12 cellular contexts compared by ENCODE assay signal in genomic region chr13:21039097-21039800, GRCh38. TPM values are rescaled to one million over a fixed set of nuclear protein-coding genes. Genes with fewer than 3 reads are reported as not detected.
A peak's percentile ranks its signal among the peaks of the same experiment; 100 is the strongest.
DNase-seq lines count a peak whose midpoint lies in the region; ATAC-seq and TF ChIP-seq lines count a peak whose summit lies in the region.
"Had no signal": no experiment of that assay in that cellular context is flagged by ENCODE, and none has a peak within 500 bp of the region (broad histone marks: within the 10 kb centered on the region; RNA-seq: fewer than 3 reads in every experiment).

No MANE protein-coding gene starts in this region.

- H4K20me1 ChIP-seq in SK-N-SH (ENCODE audit: insufficient read depth) (peaks cover 93% of the 10 kb centered on the region), OCI-LY3 (ENCODE audit: insufficient read depth, low read length) (no peaks in the 10 kb centered on the region)

- peaks cover 18% of the 10 kb centered on the region for H3F3A ChIP-seq in SK-N-SH (replicated peaks; ENCODE audit: insufficient read depth)

- no peaks in the 10 kb centered on the region for H3K9me2 ChIP-seq in SK-N-SH

- intact Hi-C loops in gastrocnemius medialis (cut with DNase I; ENCODE audit: low total_unique reads), result no loop called here

- H2AFZ ChIP-seq in SK-N-SH (ENCODE audit: low read depth) (no peak overlapping the region), OCI-LY3 (ENCODE audit: low read depth, low read length) (no peak overlapping the region)

- H3K4me3 ChIP-seq in SK-N-SH (ENCODE audit: low read depth in 2 of 2, low read length in 1 of 2) (no peak overlapping the region), OCI-LY3 (ENCODE audit: low read length) (0 out of 2 replicates have a peak overlapping the region, but pooled peaks have one; percentile 3), gastrocnemius medialis (no peak overlapping the region)
- H3K4me3 ChIP-seq: pancreas had no signal

- H3K79me2 ChIP-seq in SK-N-SH (ENCODE audit: insufficient read depth) (peaks cover 100% of the 10 kb centered on the region), OCI-LY3 (ENCODE audit: low read length) (no peaks in the 10 kb centered on the region)

- CTCF ChIA-PET in SK-N-SH (lab: Yijun Ruan, JAX), result no interaction called here

- POLR2A ChIA-PET in SK-N-SH (lab: Yijun Ruan, JAX), result no interaction called here

- H3K27ac ChIP-seq in SK-N-SH (ENCODE audit: low read depth in 2 of 2, low read length in 1 of 2) (peak overlapping the region in 1 of 2 experiments; percentile 49; a peak in 2 of 4 replicates), OCI-LY3 (ENCODE audit: low read length) (no peak overlapping the region), gastrocnemius medialis (peak overlapping the region in 3 of 4 donors; percentile 13 to 54 (median 21))

- H3K36me3 ChIP-seq in SK-N-SH (replicated peaks in 1 of 2; ENCODE audit: control insufficient read depth in 1 of 2, insufficient read depth in 2 of 2, low read length in 1 of 2) (peaks cover 0 to 10% of the 10 kb centered on the region in 2 experiments), OCI-LY3 (replicated peaks; ENCODE audit: low read depth, low read length) (no peaks in the 10 kb centered on the region), gastrocnemius medialis (no peaks in the 10 kb centered on the region)
- H3K36me3 ChIP-seq: pancreas had no signal

- H3K9me3 ChIP-seq in SK-N-SH (no peaks in the 10 kb centered on the region), OCI-LY3 (ENCODE audit: insufficient read depth, low read length) (no peaks in the 10 kb centered on the region), gastrocnemius medialis (no peaks in the 10 kb centered on the region)
- H3K9me3 ChIP-seq: pancreas had no signal

- DNase-seq in SK-N-SH (no peak), dermis blood vessel endothelial cell (peak; percentile 60), gastrocnemius medialis (no peak), superior temporal gyrus (ENCODE audit: extremely low spot score) (no peak), DMS153 treated with DMSO at 0.1 percent for 48 hours (lab: John Stamatoyannopoulos, UW; ENCODE audit: unreplicated experiment) (no peak)
- DNase-seq: 8988T; DMS79 treated with DMSO at 0.1 percent for 48 hours; pancreas; stimulated activated CD4-positive, alpha-beta T cell treated with anti-CD3 and anti-CD28 coated beads, Interleukin-4, amount 100 ng/mL, for 1 hour had no signal

- in situ Hi-C loops in gastrocnemius medialis (cut with MboI; ENCODE audit: low sequenced_read_pairs in 4 of 4), result no loop called here

- H3K4me1 ChIP-seq in SK-N-SH (ENCODE audit: control insufficient read depth in 1 of 2, insufficient read depth in 2 of 2, low read depth in 1 of 2, low read length in 1 of 2) (peaks cover 0 to 37% of the 10 kb centered on the region in 2 experiments; a peak in 3 of 4 replicates), OCI-LY3 (ENCODE audit: low read length) (peaks cover 17% of the 10 kb centered on the region), gastrocnemius medialis (peaks cover 54 to 68% of the 10 kb centered on the region in 2 donors)

- TF ChIP-seq POLR2A in gastrocnemius medialis (IDR thresholded peaks at IDR 0.05), result no peak

- no peak for TF ChIP-seq CTCF in SK-N-SH (IDR thresholded peaks at IDR 0.05)
- no peak for TF ChIP-seq CTCF in OCI-LY3 (IDR thresholded peaks at IDR 0.05; ENCODE audit: low read depth, low read length)
- no peak for TF ChIP-seq CTCF in gastrocnemius medialis (IDR thresholded peaks at IDR 0.05 in 4 of 5, conservative IDR thresholded peaks at IDR 0.05 in 1 of 5)

- TF ChIP-seq RAD21 in SK-N-SH (IDR thresholded peaks at IDR 0.05; ENCODE audit: low read length), result no peak

- WGBS in SK-N-SH (ENCODE audit: low lambda C conversion rate), result 59% methylated on average over 6 of the region's 6 CpGs

- H3K4me2 ChIP-seq in SK-N-SH, result peak overlapping the region; percentile 24; the same call in 1 of the 2 replicates
- H3K4me2 ChIP-seq in OCI-LY3 (ENCODE audit: low read length), result peak overlapping the region; percentile 42

- ATAC-seq in SK-N-SH treated with all-trans-retinoic acid at 6 μM for 48 hours, result no peak; the same call in 2 of the 3 replicates
- ATAC-seq in gastrocnemius medialis, result no peak
- ATAC-seq in GM21381 (IDR thresholded peaks at IDR 0.05; ENCODE audit: unreplicated experiment), result no peak
- ATAC-seq: pancreas had no signal

- H3K27me3 ChIP-seq in SK-N-SH (ENCODE audit: insufficient read depth) (no peaks in the 10 kb centered on the region), OCI-LY3 (ENCODE audit: low read depth, low read length) (no peaks in the 10 kb centered on the region), gastrocnemius medialis (no peaks in the 10 kb centered on the region)
- H3K27me3 ChIP-seq: pancreas had no signal

- H3K9ac ChIP-seq in SK-N-SH (no peak overlapping the region; the same call in 1 of the 2 replicates), OCI-LY3 (ENCODE audit: low read length) (no peak overlapping the region)

- TF ChIP-seq EP300 in SK-N-SH (IDR thresholded peaks at IDR 0.05; ENCODE audit: borderline replicate concordance in 1 of 2, low read depth in 1 of 2, low read length in 1 of 2), result no peak

TF ChIP-seq in SK-N-SH, 30 proteins besides CTCF, POLR2A, EP300 and RAD21 (continues in another document):
- TF ChIP-seq TAF1 (IDR thresholded peaks at IDR 0.05; ENCODE audit: borderline replicate concordance, low read depth, low read length) (no peak), MXI1 (IDR thresholded peaks at IDR 0.05; ENCODE audit: low read depth, low read length) (no peak), FOXM1 (IDR thresholded peaks at IDR 0.05; ENCODE audit: low read depth) (no peak), ZBTB33 (IDR thresholded peaks at IDR 0.05; ENCODE audit: borderline replicate concordance, low read depth) (no peak)

TF ChIP-seq in SK-N-SH treated with all-trans-retinoic acid at 6 μM for 48 hours, 23 proteins besides CTCF, POLR2A, EP300 and RAD21:
- TF ChIP-seq BACH2 (CRISPR knock-in tag; IDR thresholded peaks at IDR 0.05; ENCODE audit: borderline replicate concordance) (no peak), ZNF70 (CRISPR knock-in tag; IDR thresholded peaks at IDR 0.05) (no peak), ZNF565 (CRISPR knock-in tag; conservative IDR thresholded peaks at IDR 0.05; ENCODE audit: low read depth) (no peak)

RNA-seq across cellular contexts. Expression of gene LATS2, which starts 22.1 kb away (rescaled TPM):
- polyA plus RNA-seq in SK-N-SH (2012; rRNA removed), result 19.6 and 19.7 TPM in 2 replicates
- polyA plus RNA-seq in SK-N-SH (2012; cell fraction: cytosol; rRNA removed), result 23.5 and 24.6 TPM in 2 replicates
- 39.0 and 45.8 TPM in 2 replicates for polyA plus RNA-seq in SK-N-SH (2012; cell fraction: nucleus; rRNA removed)
- total RNA-seq in dermis blood vessel endothelial cell (31.3 and 49.8 TPM in 2 replicates), gastrocnemius medialis (10 to 100 TPM; 11.5 to 34.1 (median 18.8) TPM)
